ENCODE assay signal across 1 cellular context in genomic region chr14:23299558-23299957, GRCh38.
TF ChIP-seq lines count a peak whose summit lies in the region.

No MANE protein-coding gene starts in this region.

TF ChIP-seq in H1, 55 proteins besides CTCF, POLR2A, EP300 and RAD21:
- TF ChIP-seq ATF2 (IDR thresholded peaks at IDR 0.05; ENCODE audit: low read length), result no peak
- TF ChIP-seq CHD2 (IDR thresholded peaks at IDR 0.05; ENCODE audit: low read length), result no peak
